ENCODE assay signal across 24 cellular contexts in genomic region chrX:72347366-72347765, GRCh38. TPM values are rescaled to one million over a fixed set of nuclear protein-coding genes. Genes with fewer than 3 reads are reported as not detected.
A peak's percentile ranks its signal among the peaks of the same experiment; 100 is the strongest.
DNase-seq lines count a peak whose midpoint lies in the region; ATAC-seq, FAIRE-seq and TF ChIP-seq lines count a peak whose summit lies in the region.
"Had no signal": no experiment of that assay in that cellular context is flagged by ENCODE, and none has a peak within 500 bp of the region (broad histone marks: within the 10 kb centered on the region; RNA-seq: fewer than 3 reads in every experiment).

No MANE protein-coding gene starts in this region.

- no peaks in the 10 kb centered on the region for H4K20me1 ChIP-seq in endothelial cell of umbilical vein (replicated peaks; ENCODE audit: control insufficient read depth, extremely low read depth, insufficient read depth, low read length)
- H4K20me1 ChIP-seq: BLaER1 had no signal

- no peaks in the 10 kb centered on the region for H3K27me3 ChIP-seq in endothelial cell of umbilical vein (ENCODE audit: control insufficient read depth in 2 of 2, insufficient read depth in 2 of 2, low read length in 2 of 2)
- H3K27me3 ChIP-seq in WERI-Rb-1 (ENCODE audit: insufficient read depth, low read depth, severe bottlenecking) = peaks cover 11% of the 10 kb centered on the region
- H3K27me3 ChIP-seq: Peyer's patch had no signal

- TF ChIP-seq CTCF in endothelial cell of umbilical vein (IDR thresholded peaks at IDR 0.05; ENCODE audit: extremely low read depth in 1 of 2, insufficient read depth in 1 of 2, low read depth in 1 of 2, low read length in 2 of 2) (no peak), WERI-Rb-1 (IDR thresholded peaks at IDR 0.05; ENCODE audit: low read depth, low read length) (no peak)

- H3K4me2 ChIP-seq in endothelial cell of umbilical vein (ENCODE audit: insufficient read depth, low read length) = no peak overlapping the region
- H3K4me2 ChIP-seq: BLaER1 had no signal

- H3K27ac ChIP-seq in endothelial cell of umbilical vein (ENCODE audit: insufficient read depth, low read depth, low read length) = no peak overlapping the region
- H3K27ac ChIP-seq in WERI-Rb-1 = no peak overlapping the region
- H3K27ac ChIP-seq: BLaER1, GM23248, Peyer's patch had no signal

- no peak overlapping the region for H2AFZ ChIP-seq in endothelial cell of umbilical vein (ENCODE audit: low read depth, low read length)
- H2AFZ ChIP-seq: GM23248 had no signal

- peak; percentile 15 for FAIRE-seq in endothelial cell of umbilical vein (lab: Jason Lieb, UNC)
- FAIRE-seq: A204.1, GM12891 had no signal

- no peaks in the 10 kb centered on the region for H3K9me1 ChIP-seq in endothelial cell of umbilical vein (replicated peaks; ENCODE audit: control insufficient read depth, extremely low read depth, insufficient read depth, low read length)

- BruUV-seq in endothelial cell of umbilical vein (replicated peaks; lab: Mats Ljungman, UMichigan) = no TSS peak

- TF ChIP-seq POLR2A in endothelial cell of umbilical vein (IDR thresholded peaks at IDR 0.05; ENCODE audit: low read depth, low read length) = no peak

- dilution Hi-C loops in endothelial cell of umbilical vein (cut with MboI; ENCODE audit: extremely low pct_ligation_motif_present, low sequenced_read_pairs) = no loop called here

- ATAC-seq in sciatic nerve = peak; percentile 50
- ATAC-seq in GM21528 (IDR thresholded peaks at IDR 0.05; ENCODE audit: low FRiP score, unreplicated experiment) = no peak

- H3K9ac ChIP-seq in endothelial cell of umbilical vein (replicated peaks; ENCODE audit: extremely low read depth, insufficient read depth, low read length) = no peak overlapping the region
- H3K9ac ChIP-seq: BLaER1, GM23248 had no signal

- H3K9me3 ChIP-seq in endothelial cell of umbilical vein (replicated peaks; ENCODE audit: control insufficient read depth, insufficient read depth, low read length) (no peaks in the 10 kb centered on the region), WERI-Rb-1 (ENCODE audit: severe bottlenecking) (no peaks in the 10 kb centered on the region)
- H3K9me3 ChIP-seq: BLaER1, Peyer's patch had no signal

- POLR2A ChIA-PET in endothelial cell of umbilical vein (lab: Charles Lee) = no interaction called here

- DNase-seq in NCI-H526 (lab: John Stamatoyannopoulos, UW) = peak; percentile 27 to 49
- DNase-seq in endothelial cell of umbilical vein (ENCODE audit: low read depth, low spot score) = no peak
- peak; percentile 44 for DNase-seq in cardiac septum (ENCODE audit: low spot score)
- DNase-seq in sciatic nerve (ENCODE audit: low spot score) = no peak
- DNase-seq in NK-92 (lab: John Stamatoyannopoulos, UW; ENCODE audit: unreplicated experiment) = no peak
- DNase-seq in WERI-Rb-1 = no peak
- DNase-seq: CD4-positive, alpha-beta T cell; GM23248; H9; HFFc6; KBM-7; MM.1S; NCI-H1092; NCI-H1436 treated with DMSO at 0.1 percent for 48 hours; NCI-H1930; NCI-H226; NCI-H510A treated with DMSO at 0.1 percent for 48 hours; NCI-H82; Peyer's patch had no signal

- intact Hi-C loops in endothelial cell of umbilical vein (cut with micrococcal nuclease) = no loop called here
- intact Hi-C loops in cardiac septum (cut with DNase I) = no loop called here
- intact Hi-C loops in sciatic nerve (cut with DNase I) = no loop called here

- CTCF ChIA-PET in endothelial cell of umbilical vein (lab: Charles Lee) = no interaction called here

- H3K79me2 ChIP-seq in endothelial cell of umbilical vein (ENCODE audit: control insufficient read depth, insufficient read depth, low read length) = no peaks in the 10 kb centered on the region

- H3K4me3 ChIP-seq in endothelial cell of umbilical vein (replicated peaks in 1 of 3; ENCODE audit: insufficient read depth in 1 of 3, low read depth in 1 of 3, low read length in 3 of 3) (no peak overlapping the region), WERI-Rb-1 (ENCODE audit: low read depth, low read length) (no peak overlapping the region)
- H3K4me3 ChIP-seq: BLaER1, GM23248, Peyer's patch had no signal

- H3K36me3 ChIP-seq in endothelial cell of umbilical vein (ENCODE audit: control insufficient read depth in 2 of 2, extremely low read depth in 1 of 2, insufficient read depth in 2 of 2, low read length in 2 of 2) (peaks cover 0 to 5% of the 10 kb centered on the region in 2 experiments), WERI-Rb-1 (no peaks in the 10 kb centered on the region)
- H3K36me3 ChIP-seq: Peyer's patch had no signal

- no peaks in the 10 kb centered on the region for H3K4me1 ChIP-seq in endothelial cell of umbilical vein (ENCODE audit: control insufficient read depth, extremely low read depth, insufficient read depth, low read length)
- H3K4me1 ChIP-seq: BLaER1, Peyer's patch had no signal

TF ChIP-seq in endothelial cell of umbilical vein, 7 proteins besides CTCF, POLR2A, EP300 and RAD21:
- TF ChIP-seq POLR2AphosphoS5 (IDR thresholded peaks at IDR 0.05; ENCODE audit: insufficient read depth, low read depth, low read length) = no peak
- TF ChIP-seq JUN (IDR thresholded peaks at IDR 0.05; ENCODE audit: borderline replicate concordance, insufficient read depth, insufficient read length, low read depth) = no peak
- TF ChIP-seq MAX (IDR thresholded peaks at IDR 0.05; ENCODE audit: insufficient read depth, insufficient read length) = no peak
- TF ChIP-seq EZH2 (IDR thresholded peaks at IDR 0.05; ENCODE audit: borderline replicate concordance, low read depth, low read length, severe bottlenecking) = no peak
- no peak for TF ChIP-seq MYC (IDR thresholded peaks at IDR 0.05; ENCODE audit: low read depth, low read length)
- TF ChIP-seq FOS (IDR thresholded peaks at IDR 0.05; ENCODE audit: borderline replicate concordance, insufficient read depth, low read length) = no peak
- TF ChIP-seq GATA2 (IDR thresholded peaks at IDR 0.05; ENCODE audit: insufficient read depth, insufficient read length, low read depth, low read length) = no peak

RNA-seq across cellular contexts. Expression of gene CITED1, which starts 41.7 kb away (rescaled TPM):
- total RNA-seq in endothelial cell of umbilical vein (0.83 TPM in 1 of 2 replicates, not detected in the other), cardiac septum (2.1 TPM), sciatic nerve (1.9 TPM)
- not detected in 2 replicates for polyA plus RNA-seq in endothelial cell of umbilical vein
- not detected in 2 replicates for polyA plus RNA-seq in endothelial cell of umbilical vein (2011; cell fraction: cytosol; rRNA removed)
- polyA plus RNA-seq in endothelial cell of umbilical vein (2011; cell fraction: nucleus; rRNA removed) = 0.24 and 0.64 TPM in 2 replicates
- polyA plus RNA-seq in endothelial cell of umbilical vein (2012) = not detected in 2 replicates
- not detected in 2 replicates for polyA minus RNA-seq in endothelial cell of umbilical vein
- not detected for polyA minus RNA-seq in endothelial cell of umbilical vein (2011; cell fraction: cytosol; rRNA and poly(A)+ RNA removed)
- polyA minus RNA-seq in endothelial cell of umbilical vein (2011; cell fraction: nucleus; rRNA and poly(A)+ RNA removed) = not detected in 2 replicates
- total RNA-seq: GM23248, HT1080, Peyer's patch had no signal
- polyA plus RNA-seq: GM23248 had no signal

Comparison
In these comparisons a context has a peak if more than half of its experiments do, and no peak if none do; other contexts are left out.
1. DNase-seq: peak in NCI-H526 (2 of 2) and cardiac septum (single experiment); none in endothelial cell of umbilical vein (single experiment), sciatic nerve (single experiment), NK-92 (single experiment) and WERI-Rb-1 (single experiment).